In genomic region chr9:87816041-87816440, GRCh38 we compare ENCODE assay signal across 1 cellular context.
TF ChIP-seq lines count a peak whose summit lies in the region.

No MANE protein-coding gene starts in this region.

TF ChIP-seq in K562, 482 proteins besides CTCF, POLR2A, EP300 and RAD21 (continued from another document):
- TF ChIP-seq, protein P1, sequence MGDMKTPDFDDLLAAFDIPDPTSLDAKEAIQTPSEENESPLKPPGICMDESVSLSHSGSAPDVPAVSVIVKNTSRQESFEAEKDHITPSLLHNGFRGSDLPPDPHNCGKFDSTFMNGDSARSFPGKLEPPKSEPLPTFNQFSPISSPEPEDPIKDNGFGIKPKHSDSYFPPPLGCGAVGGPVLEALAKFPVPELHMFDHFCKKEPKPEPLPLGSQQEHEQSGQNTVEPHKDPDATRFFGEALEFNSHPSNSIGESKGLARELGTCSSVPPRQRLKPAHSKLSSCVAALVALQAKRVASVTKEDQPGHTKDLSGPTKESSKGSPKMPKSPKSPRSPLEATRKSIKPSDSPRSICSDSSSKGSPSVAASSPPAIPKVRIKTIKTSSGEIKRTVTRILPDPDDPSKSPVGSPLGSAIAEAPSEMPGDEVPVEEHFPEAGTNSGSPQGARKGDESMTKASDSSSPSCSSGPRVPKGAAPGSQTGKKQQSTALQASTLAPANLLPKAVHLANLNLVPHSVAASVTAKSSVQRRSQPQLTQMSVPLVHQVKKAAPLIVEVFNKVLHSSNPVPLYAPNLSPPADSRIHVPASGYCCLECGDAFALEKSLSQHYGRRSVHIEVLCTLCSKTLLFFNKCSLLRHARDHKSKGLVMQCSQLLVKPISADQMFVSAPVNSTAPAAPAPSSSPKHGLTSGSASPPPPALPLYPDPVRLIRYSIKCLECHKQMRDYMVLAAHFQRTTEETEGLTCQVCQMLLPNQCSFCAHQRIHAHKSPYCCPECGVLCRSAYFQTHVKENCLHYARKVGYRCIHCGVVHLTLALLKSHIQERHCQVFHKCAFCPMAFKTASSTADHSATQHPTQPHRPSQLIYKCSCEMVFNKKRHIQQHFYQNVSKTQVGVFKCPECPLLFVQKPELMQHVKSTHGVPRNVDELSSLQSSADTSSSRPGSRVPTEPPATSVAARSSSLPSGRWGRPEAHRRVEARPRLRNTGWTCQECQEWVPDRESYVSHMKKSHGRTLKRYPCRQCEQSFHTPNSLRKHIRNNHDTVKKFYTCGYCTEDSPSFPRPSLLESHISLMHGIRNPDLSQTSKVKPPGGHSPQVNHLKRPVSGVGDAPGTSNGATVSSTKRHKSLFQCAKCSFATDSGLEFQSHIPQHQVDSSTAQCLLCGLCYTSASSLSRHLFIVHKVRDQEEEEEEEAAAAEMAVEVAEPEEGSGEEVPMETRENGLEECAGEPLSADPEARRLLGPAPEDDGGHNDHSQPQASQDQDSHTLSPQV (IDR thresholded peaks at IDR 0.05): no peak
- TF ChIP-seq POLR2H (tag; IDR thresholded peaks at IDR 0.05; ENCODE audit: low read depth) (no peak), NCOA2 (IDR thresholded peaks at IDR 0.05; ENCODE audit: partially characterized antibody in 2 of 2) (peak in 1 of 2 experiments; percentile 69)
TF ChIP-seq in K562: peak in this region for 5.
